In the genomic region with DNA sequence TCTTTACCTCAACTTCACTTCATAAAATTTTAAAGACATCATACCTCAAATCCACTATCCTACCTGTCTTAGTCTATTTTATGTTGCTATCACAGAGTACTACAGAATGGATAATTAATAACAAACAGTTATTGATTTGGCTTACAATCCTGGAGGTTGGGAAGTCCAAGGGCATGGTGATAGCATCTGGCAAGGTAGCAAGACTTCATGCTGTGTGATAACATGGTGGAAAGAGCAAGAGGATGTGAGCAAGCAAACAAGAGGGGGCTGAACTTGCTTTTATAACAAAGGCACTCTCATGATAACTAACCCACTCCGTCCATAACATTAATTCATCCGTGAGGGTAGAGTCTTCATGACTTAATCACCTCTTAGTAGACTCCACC, we compare ENCODE assay signal across 16 cellular contexts. TPM values are rescaled to one million over a fixed set of nuclear protein-coding genes. Genes with fewer than 3 reads are reported as not detected.
A peak's percentile ranks its signal among the peaks of the same experiment; 100 is the strongest.
DNase-seq lines count a peak whose midpoint lies in the region; ATAC-seq, FAIRE-seq and TF ChIP-seq lines count a peak whose summit lies in the region.
"Had no signal": no experiment of that assay in that cellular context is flagged by ENCODE, and none has a peak within 500 bp of the region (broad histone marks: within the 10 kb centered on the region; RNA-seq: fewer than 3 reads in every experiment).

No MANE protein-coding gene starts in this region.

- peak overlapping the region; percentile 59 for H3K4me3 ChIP-seq in OCI-LY3 (ENCODE audit: low read length)
- no peak overlapping the region for H3K4me3 ChIP-seq in transverse colon
- no peak overlapping the region for H3K4me3 ChIP-seq in foreskin fibroblast (ENCODE audit: low read depth in 1 of 2, low read length in 2 of 2)
- H3K4me3 ChIP-seq: ovary, skin epidermis had no signal

- peaks cover 96% of the 10 kb centered on the region for H3K4me1 Mint-ChIP-seq in activated naive CD4-positive, alpha-beta T cell treated with anti-CD3 and anti-CD28 coated beads, Interleukin-2, amount 10 ng/mL, durations not matched to agents 7 days and 5 days
- peaks cover 76% of the 10 kb centered on the region for H3K4me1 Mint-ChIP-seq in dendritic cell treated with granulocyte-macrophage colony-stimulating factor and Interleukin-4, amounts not matched to agents 40 ng/mL and 50 ng/mL, for 4 days (ENCODE audit: low read depth)

- H3K9me3 ChIP-seq in OCI-LY3 (ENCODE audit: insufficient read depth, low read length) (peaks cover 12% of the 10 kb centered on the region; the same call in 1 of the 2 replicates), transverse colon (no peaks in the 10 kb centered on the region)
- H3K9me3 ChIP-seq: ovary had no signal

- FAIRE-seq in frontal cortex (lab: Jason Lieb, UNC): no peak

- H3K79me2 ChIP-seq in OCI-LY3 (ENCODE audit: low read length): no peaks in the 10 kb centered on the region

- TF ChIP-seq CTCF in OCI-LY3 (IDR thresholded peaks at IDR 0.05; ENCODE audit: low read depth, low read length) (no peak), transverse colon (IDR thresholded peaks at IDR 0.05) (no peak), foreskin fibroblast (IDR thresholded peaks at IDR 0.05; ENCODE audit: low read depth, low read length) (no peak)

- in situ Hi-C loops in transverse colon (cut with MboI; ENCODE audit: low pct_ligation_motif_present in 1 of 4, low pct_unique_long_range_greater_than_20kb in 1 of 4, low sequenced_read_pairs in 3 of 4): no loop called here

- intact Hi-C loops in dendritic cell treated with granulocyte-macrophage colony-stimulating factor and Interleukin-4, amounts not matched to agents 40 ng/mL and 50 ng/mL, for 4 days (cut with micrococcal nuclease): no loop called here
- intact Hi-C loops in transverse colon (cut with DNase I; ENCODE audit: low total_unique reads): no loop called here

- DNase-seq in activated naive CD4-positive, alpha-beta T cell treated with anti-CD3 and anti-CD28 coated beads, Interleukin-2, amount 10 ng/mL, durations not matched to agents 7 days and 5 days: no peak
- DNase-seq in activated naive CD4-positive, alpha-beta T cell (lab: John Stamatoyannopoulos, UW): no peak
- DNase-seq in transverse colon (no peak), frontal cortex (ENCODE audit: low spot score in 2 of 2) (no peak), foreskin fibroblast (no peak)
- DNase-seq: central memory CD4-positive, alpha-beta T cell; DMS 273 treated with DMSO at 0.1 percent for 48 hours; left colon; NCI-H1436 treated with DMSO at 0.1 percent for 48 hours; ovary; SHP77 treated with DMSO at 0.1 percent for 48 hours; stimulated activated naive CD4-positive, alpha-beta T cell had no signal

- no peaks in the 10 kb centered on the region for H3K27me3 Mint-ChIP-seq in activated naive CD4-positive, alpha-beta T cell treated with anti-CD3 and anti-CD28 coated beads, Interleukin-2, amount 10 ng/mL, durations not matched to agents 7 days and 5 days
- peaks cover 11% of the 10 kb centered on the region for H3K27me3 Mint-ChIP-seq in dendritic cell treated with granulocyte-macrophage colony-stimulating factor and Interleukin-4, amounts not matched to agents 40 ng/mL and 50 ng/mL, for 4 days

- WGBS in transverse colon (ENCODE audit: low coverage in 1 of 2), 2 donors: 85 to 98% methylated on average over 2 of the region's 2 CpGs

- ATAC-seq in GM18868 (IDR thresholded peaks at IDR 0.05; ENCODE audit: unreplicated experiment): no peak
- ATAC-seq: left colon had no signal

- H3K27me3 ChIP-seq in OCI-LY3 (ENCODE audit: low read depth, low read length) (no peaks in the 10 kb centered on the region), transverse colon (no peaks in the 10 kb centered on the region)
- H3K27me3 ChIP-seq: ovary had no signal

- H3K4me2 ChIP-seq in OCI-LY3 (ENCODE audit: low read length): peak overlapping the region; percentile 73

- TF ChIP-seq POLR2A in transverse colon (IDR thresholded peaks at IDR 0.05): no peak

- no peak overlapping the region for H2AFZ ChIP-seq in OCI-LY3 (ENCODE audit: low read depth, low read length)

- CTCF ChIA-PET in activated naive CD4-positive, alpha-beta T cell treated with anti-CD3 and anti-CD28 coated beads, Interleukin-2, amount 10 ng/mL, durations not matched to agents 7 days and 5 days (lab: Charles Lee): no interaction called here

- H3K9me3 Mint-ChIP-seq in activated naive CD4-positive, alpha-beta T cell treated with anti-CD3 and anti-CD28 coated beads, Interleukin-2, amount 10 ng/mL, durations not matched to agents 7 days and 5 days: peaks cover 3% of the 10 kb centered on the region
- H3K9me3 Mint-ChIP-seq in dendritic cell treated with granulocyte-macrophage colony-stimulating factor and Interleukin-4, amounts not matched to agents 40 ng/mL and 50 ng/mL, for 4 days: no peaks in the 10 kb centered on the region

- H3K36me3 ChIP-seq in OCI-LY3 (replicated peaks; ENCODE audit: low read depth, low read length) (peaks cover 45% of the 10 kb centered on the region), transverse colon (no peaks in the 10 kb centered on the region)
- H3K36me3 ChIP-seq: ovary had no signal

- H3K36me3 Mint-ChIP-seq in activated naive CD4-positive, alpha-beta T cell treated with anti-CD3 and anti-CD28 coated beads, Interleukin-2, amount 10 ng/mL, durations not matched to agents 7 days and 5 days: peaks cover 51% of the 10 kb centered on the region
- peaks cover 21% of the 10 kb centered on the region for H3K36me3 Mint-ChIP-seq in dendritic cell treated with granulocyte-macrophage colony-stimulating factor and Interleukin-4, amounts not matched to agents 40 ng/mL and 50 ng/mL, for 4 days (ENCODE audit: low read depth)

- H3K27ac Mint-ChIP-seq in activated naive CD4-positive, alpha-beta T cell treated with anti-CD3 and anti-CD28 coated beads, Interleukin-2, amount 10 ng/mL, durations not matched to agents 7 days and 5 days: peak overlapping the region; percentile 95
- H3K27ac Mint-ChIP-seq in dendritic cell treated with granulocyte-macrophage colony-stimulating factor and Interleukin-4, amounts not matched to agents 40 ng/mL and 50 ng/mL, for 4 days: peak overlapping the region; percentile 51

- peak overlapping the region; percentile 98 for H3K27ac ChIP-seq in OCI-LY3 (ENCODE audit: low read length)
- H3K27ac ChIP-seq in transverse colon: peak overlapping the region in 3 of 4 donors; percentile 0 to 44 (median 21)
- H3K27ac ChIP-seq: ovary had no signal

- H4K20me1 ChIP-seq in OCI-LY3 (ENCODE audit: insufficient read depth, low read length): no peaks in the 10 kb centered on the region

- peak overlapping the region; percentile 68; the same call in 1 of the 2 replicates for H3K9ac ChIP-seq in OCI-LY3 (ENCODE audit: low read length)

- no peak for TF ChIP-seq EP300 in transverse colon (IDR thresholded peaks at IDR 0.05; ENCODE audit: low read depth)

- H3K4me1 ChIP-seq in OCI-LY3 (ENCODE audit: low read length): peaks cover 66% of the 10 kb centered on the region
- peaks cover 0 to 4% (median 0%) of the 10 kb centered on the region in 4 donors for H3K4me1 ChIP-seq in transverse colon

- H3K4me3 Mint-ChIP-seq in activated naive CD4-positive, alpha-beta T cell treated with anti-CD3 and anti-CD28 coated beads, Interleukin-2, amount 10 ng/mL, durations not matched to agents 7 days and 5 days: peak overlapping the region; percentile 63
- peak overlapping the region; percentile 45 for H3K4me3 Mint-ChIP-seq in dendritic cell treated with granulocyte-macrophage colony-stimulating factor and Interleukin-4, amounts not matched to agents 40 ng/mL and 50 ng/mL, for 4 days

RNA-seq across cellular contexts. Expression of gene C21orf91, which starts 33.8 kb away (rescaled TPM):
- total RNA-seq in transverse colon: 10 to 100 TPM in 1 of 4 donors, 1 to 10 TPM in 3; 3.2 to 10.8 (median 5.6) TPM
- 13.5 TPM for total RNA-seq in frontal cortex
